Comparison of ENCODE assay signal across 8 cellular contexts in the genomic region with DNA sequence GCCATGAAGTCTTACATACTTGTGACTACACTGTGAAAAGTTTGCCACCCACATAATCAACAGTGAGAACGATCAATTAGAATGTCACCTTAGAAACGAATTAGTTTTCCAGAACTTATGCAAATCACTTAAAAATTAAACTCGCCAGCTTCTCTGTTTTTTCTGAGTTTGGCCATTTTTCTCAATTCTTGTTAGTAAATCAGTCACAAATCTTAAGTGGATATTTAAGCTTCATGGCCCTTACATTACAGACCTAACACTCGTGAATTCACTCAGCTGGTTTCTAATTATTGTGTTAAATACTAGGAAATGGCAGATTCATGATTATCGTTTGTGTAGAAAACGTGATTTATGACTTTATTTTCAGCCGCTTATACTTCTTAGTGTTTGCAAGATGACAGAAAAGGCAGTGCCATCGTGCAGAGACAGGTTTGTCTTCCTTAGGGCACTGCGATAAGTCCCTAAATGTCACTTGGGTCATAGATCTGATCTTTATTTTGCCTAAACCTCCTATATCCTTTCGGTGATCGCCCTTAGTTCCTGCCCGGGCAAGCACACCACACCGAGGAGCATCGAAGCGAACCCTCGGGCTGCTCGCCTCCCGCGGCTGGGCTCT. TPM values are rescaled to one million over a fixed set of nuclear protein-coding genes. Genes with fewer than 3 reads are reported as not detected.
DNase-seq lines count a peak whose midpoint lies in the region; ATAC-seq, FAIRE-seq and TF ChIP-seq lines count a peak whose summit lies in the region.

No MANE protein-coding gene starts in this region.

- peak; percentile 37 for DNase-seq in NCI-H345 (lab: John Stamatoyannopoulos, UW)
- DNase-seq in NCI-H345 treated with DMSO at 0.1 percent for 48 hours (lab: John Stamatoyannopoulos, UW; ENCODE audit: unreplicated experiment) = no peak
- no peak for DNase-seq in Jurkat, Clone E6-1 (ENCODE audit: low read depth, low spot score)
- DNase-seq in endothelial cell of umbilical vein (ENCODE audit: low read depth, low spot score) = no peak
- DNase-seq in neuronal stem cell (ENCODE audit: low spot score) = no peak
- DNase-seq in NCI-H2196 (lab: John Stamatoyannopoulos, UW; ENCODE audit: unreplicated experiment) = no peak
- no peak for DNase-seq in stimulated activated CD4-positive, alpha-beta T cell treated with anti-CD3 and anti-CD28 coated beads, Interleukin-4, amount 100 ng/mL, for 1 hour

- no peak overlapping the region for H3K4ac ChIP-seq in neuronal stem cell (ENCODE audit: low read length)

- H3K9me3 ChIP-seq in endothelial cell of umbilical vein (replicated peaks; ENCODE audit: control insufficient read depth, insufficient read depth, low read length) = no peaks in the 10 kb centered on the region
- no peaks in the 10 kb centered on the region for H3K9me3 ChIP-seq in neuronal stem cell (replicated peaks in 1 of 2; ENCODE audit: control insufficient read depth in 2 of 2, insufficient read depth in 1 of 2, low read depth in 1 of 2, low read length in 2 of 2)

- H4K91ac ChIP-seq in neuronal stem cell (ENCODE audit: low read depth, low read length, poor library complexity) = no peak overlapping the region

- FAIRE-seq in endothelial cell of umbilical vein (lab: Jason Lieb, UNC) = no peak

- H3K23ac ChIP-seq in neuronal stem cell (ENCODE audit: low read depth, low read length, poor library complexity) = peak overlapping the region; percentile 83

- H4K20me1 ChIP-seq in endothelial cell of umbilical vein (replicated peaks; ENCODE audit: control insufficient read depth, extremely low read depth, insufficient read depth, low read length) = no peaks in the 10 kb centered on the region

- no peaks in the 10 kb centered on the region for H3K9me1 ChIP-seq in endothelial cell of umbilical vein (replicated peaks; ENCODE audit: control insufficient read depth, extremely low read depth, insufficient read depth, low read length)

- H3K36me3 ChIP-seq in endothelial cell of umbilical vein (ENCODE audit: control insufficient read depth in 2 of 2, extremely low read depth in 1 of 2, insufficient read depth in 2 of 2, low read length in 2 of 2) = no peaks in the 10 kb centered on the region
- H3K36me3 ChIP-seq in neuronal stem cell (replicated peaks in 1 of 2; ENCODE audit: control insufficient read depth in 2 of 2, insufficient read depth in 2 of 2, low read length in 2 of 2) = no peaks in the 10 kb centered on the region

- no peak overlapping the region for H2BK12ac ChIP-seq in neuronal stem cell (ENCODE audit: low read length)

- dilution Hi-C loops in endothelial cell of umbilical vein (cut with MboI; ENCODE audit: extremely low pct_ligation_motif_present, low sequenced_read_pairs) = no loop called here

- H2BK15ac ChIP-seq in neuronal stem cell (ENCODE audit: low read length) = no peak overlapping the region

- no peak for TF ChIP-seq POLR2A in endothelial cell of umbilical vein (IDR thresholded peaks at IDR 0.05; ENCODE audit: low read depth, low read length)

- H3K4me3 ChIP-seq in Jurkat, Clone E6-1 (ENCODE audit: low read length) = peak overlapping the region; percentile 36
- H3K4me3 ChIP-seq in endothelial cell of umbilical vein (replicated peaks in 1 of 3; ENCODE audit: insufficient read depth in 1 of 3, low read depth in 1 of 3, low read length in 3 of 3) = peak overlapping the region in 2 of 3 experiments; percentile 58 to 88
- peak overlapping the region; percentile 58 to 85 for H3K4me3 ChIP-seq in neuronal stem cell (ENCODE audit: low read length in 2 of 2)

- H3K27ac ChIP-seq in endothelial cell of umbilical vein (ENCODE audit: insufficient read depth, low read depth, low read length) = peak overlapping the region; percentile 59
- H3K27ac ChIP-seq in neuronal stem cell (replicated peaks; ENCODE audit: low read length) = no peak overlapping the region

- H3K18ac ChIP-seq in neuronal stem cell (ENCODE audit: low read length) = peak overlapping the region; percentile 93

- ATAC-seq in GM18520 (IDR thresholded peaks at IDR 0.05; ENCODE audit: unreplicated experiment) = no peak

- H3K27me3 ChIP-seq in endothelial cell of umbilical vein (ENCODE audit: control insufficient read depth in 2 of 2, insufficient read depth in 2 of 2, low read length in 2 of 2) = no peaks in the 10 kb centered on the region
- H3K27me3 ChIP-seq in neuronal stem cell (ENCODE audit: control insufficient read depth in 3 of 3, insufficient read depth in 3 of 3, low read depth in 1 of 3, low read length in 3 of 3) = peaks cover 0 to 9% (median 0%) of the 10 kb centered on the region in 3 experiments

- peak overlapping the region; percentile 89 for H3K4me2 ChIP-seq in endothelial cell of umbilical vein (ENCODE audit: insufficient read depth, low read length)
- peak overlapping the region; percentile 48 for H3K4me2 ChIP-seq in neuronal stem cell (ENCODE audit: insufficient read depth, low read length, poor library complexity, severe bottlenecking)

- H2AK5ac ChIP-seq in neuronal stem cell (ENCODE audit: low read depth, low read length) = no peak overlapping the region

- TSS peak; percentile 86 for BruUV-seq in endothelial cell of umbilical vein (replicated peaks; lab: Mats Ljungman, UMichigan)

- POLR2A ChIA-PET in endothelial cell of umbilical vein (lab: Charles Lee) = interaction anchor here (1.9 kb wide), 1 partner anchor 145 kb away, joined by 5 read pairs; no protein-coding TSS in a partner anchor

- no peak overlapping the region for H2BK120ac ChIP-seq in neuronal stem cell (ENCODE audit: low read depth, low read length)

- H2BK5ac ChIP-seq in neuronal stem cell (ENCODE audit: low read length) = no peak overlapping the region

- no CpG with 5 or more reads among the region's 19 CpGs for WGBS in neuronal stem cell (ENCODE audit: extremely low coverage in 2 of 2, insufficient read length in 2 of 2, insufficient replicate concordance in 1 of 2), 2 donors

- peaks cover 2% of the 10 kb centered on the region for H3K79me2 ChIP-seq in endothelial cell of umbilical vein (ENCODE audit: control insufficient read depth, insufficient read depth, low read length)

- H3K9ac ChIP-seq in endothelial cell of umbilical vein (replicated peaks; ENCODE audit: extremely low read depth, insufficient read depth, low read length) = peak overlapping the region; percentile 89
- no peak overlapping the region for H3K9ac ChIP-seq in neuronal stem cell (ENCODE audit: low read depth, low read length, poor library complexity)

- TF ChIP-seq CTCF in endothelial cell of umbilical vein (IDR thresholded peaks at IDR 0.05; ENCODE audit: extremely low read depth in 1 of 2, insufficient read depth in 1 of 2, low read depth in 1 of 2, low read length in 2 of 2) = no peak

- intact Hi-C loops in endothelial cell of umbilical vein (cut with micrococcal nuclease) = loop anchor here (1.0 to 5.0 kb wide), 4 partner anchors 145 to 405 kb away; no protein-coding TSS in a partner anchor

- H4K8ac ChIP-seq in neuronal stem cell (ENCODE audit: low read depth, low read length) = no peak overlapping the region

- no peaks in the 10 kb centered on the region for H3K79me1 ChIP-seq in neuronal stem cell (ENCODE audit: low read depth, low read length)

- H2AFZ ChIP-seq in endothelial cell of umbilical vein (ENCODE audit: low read depth, low read length) = peak overlapping the region; percentile 79
- H2AFZ ChIP-seq in neuronal stem cell (ENCODE audit: low read length) = peak overlapping the region; percentile 95

- H3K14ac ChIP-seq in neuronal stem cell (ENCODE audit: low read length) = no peak overlapping the region

- H3K4me1 ChIP-seq in endothelial cell of umbilical vein (ENCODE audit: control insufficient read depth, extremely low read depth, insufficient read depth, low read length) (peaks cover 9% of the 10 kb centered on the region), neuronal stem cell (ENCODE audit: control insufficient read depth in 2 of 2, insufficient read depth in 1 of 2, low read depth in 1 of 2, low read length in 2 of 2) (peaks cover 7 to 22% of the 10 kb centered on the region in 2 donors)

- CTCF ChIA-PET in endothelial cell of umbilical vein (lab: Charles Lee) = interaction anchor here (2.8 to 4.3 kb wide), 3 partner anchors 19 to 253 kb away, joined by 8 to 36 read pairs (median 20); no protein-coding TSS in a partner anchor

TF ChIP-seq in endothelial cell of umbilical vein, 7 proteins besides CTCF, POLR2A, EP300 and RAD21:
- TF ChIP-seq, protein P1, sequence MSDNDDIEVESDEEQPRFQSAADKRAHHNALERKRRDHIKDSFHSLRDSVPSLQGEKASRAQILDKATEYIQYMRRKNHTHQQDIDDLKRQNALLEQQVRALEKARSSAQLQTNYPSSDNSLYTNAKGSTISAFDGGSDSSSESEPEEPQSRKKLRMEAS (IDR thresholded peaks at IDR 0.05; ENCODE audit: insufficient read depth, insufficient read length) = no peak
- TF ChIP-seq JUN (IDR thresholded peaks at IDR 0.05; ENCODE audit: borderline replicate concordance, insufficient read depth, insufficient read length, low read depth) = no peak
- no peak for TF ChIP-seq MYC (IDR thresholded peaks at IDR 0.05; ENCODE audit: low read depth, low read length)
- no peak for TF ChIP-seq GATA2 (IDR thresholded peaks at IDR 0.05; ENCODE audit: insufficient read depth, insufficient read length, low read depth, low read length)
- no peak for TF ChIP-seq EZH2 (IDR thresholded peaks at IDR 0.05; ENCODE audit: borderline replicate concordance, low read depth, low read length, severe bottlenecking)
- TF ChIP-seq FOS (IDR thresholded peaks at IDR 0.05; ENCODE audit: borderline replicate concordance, insufficient read depth, low read length) = no peak
- TF ChIP-seq POLR2AphosphoS5 (IDR thresholded peaks at IDR 0.05; ENCODE audit: insufficient read depth, low read depth, low read length) = no peak

RNA-seq across cellular contexts. Expression of a gene that starts 0.6 kb away (rescaled TPM):
- 70.3 TPM for polyA plus RNA-seq in Jurkat, Clone E6-1 (2012; ENCODE audit: insufficient read depth, insufficient read length)
- total RNA-seq in endothelial cell of umbilical vein = 35.5 and 42.6 TPM in 2 replicates
- polyA plus RNA-seq in endothelial cell of umbilical vein = 21.6 and 23.4 TPM in 2 replicates
- 17.9 and 19.7 TPM in 2 replicates for polyA plus RNA-seq in endothelial cell of umbilical vein (2011; cell fraction: cytosol; rRNA removed)
- 25.6 and 28.0 TPM in 2 replicates for polyA plus RNA-seq in endothelial cell of umbilical vein (2011; cell fraction: nucleus; rRNA removed)
- 10.8 and 11.9 TPM in 2 replicates for polyA plus RNA-seq in endothelial cell of umbilical vein (2012)
- 56.1 and 61.4 TPM in 2 replicates for polyA minus RNA-seq in endothelial cell of umbilical vein
- not detected for polyA minus RNA-seq in endothelial cell of umbilical vein (2011; cell fraction: cytosol; rRNA and poly(A)+ RNA removed)
- 44.4 and 45.7 TPM in 2 replicates for polyA minus RNA-seq in endothelial cell of umbilical vein (2011; cell fraction: nucleus; rRNA and poly(A)+ RNA removed)
- 32.5 TPM for polyA plus RNA-seq in neuronal stem cell (2013, experiment 1 of 2)
- polyA plus RNA-seq in neuronal stem cell (2013, experiment 2 of 2) = 34.4 TPM
